ENCODE assay signal across 19 cellular contexts in genomic region chr18:48548921-48549320, GRCh38. TPM values are rescaled to one million over a fixed set of nuclear protein-coding genes. Genes with fewer than 3 reads are reported as not detected.
DNase-seq lines count a peak whose midpoint lies in the region; ATAC-seq and TF ChIP-seq lines count a peak whose summit lies in the region.
"Had no signal": no experiment of that assay in that cellular context is flagged by ENCODE, and none has a peak within 500 bp of the region (broad histone marks: within the 10 kb centered on the region; RNA-seq: fewer than 3 reads in every experiment).

No MANE protein-coding gene starts in this region.

- H3K9me3 ChIP-seq in heart right ventricle (no peaks in the 10 kb centered on the region), muscle layer of colon (ENCODE audit: low read length) (no peaks in the 10 kb centered on the region), transverse colon (no peaks in the 10 kb centered on the region)
- H3K9me3 ChIP-seq: MG63, pancreas had no signal

- H3K36me3 ChIP-seq in heart right ventricle (peaks cover 0 to 11% (median 0%) of the 10 kb centered on the region in 9 donors), muscle layer of colon (ENCODE audit: insufficient read depth, low read length) (no peaks in the 10 kb centered on the region), transverse colon (no peaks in the 10 kb centered on the region)
- H3K36me3 ChIP-seq: pancreas had no signal

- H3K36me3 Mint-ChIP-seq in MCF 10A (ENCODE audit: insufficient read depth, unreplicated experiment) = peaks cover 5% of the 10 kb centered on the region
- H3K36me3 Mint-ChIP-seq: activated naive CD8-positive, alpha-beta T cell treated with anti-CD3 and anti-CD28 coated beads, Interleukin-2, amount 10 ng/mL, durations not matched to agents 7 days and 5 days; CD8-positive, alpha-beta T cell; immature natural killer cell had no signal

- H3K4me3 Mint-ChIP-seq in MCF 10A (ENCODE audit: unreplicated experiment) = no peak overlapping the region
- H3K4me3 Mint-ChIP-seq: activated naive CD8-positive, alpha-beta T cell treated with anti-CD3 and anti-CD28 coated beads, Interleukin-2, amount 10 ng/mL, durations not matched to agents 7 days and 5 days; activated T-cell treated with anti-CD3 and anti-CD28 coated beads, Interleukin-2, amount 50 U/mL, for 24 hours; CD8-positive, alpha-beta T cell; endodermal cell; immature natural killer cell had no signal

- H3K9me3 Mint-ChIP-seq in MCF 10A (ENCODE audit: unreplicated experiment) = no peaks in the 10 kb centered on the region
- H3K9me3 Mint-ChIP-seq: activated naive CD8-positive, alpha-beta T cell treated with anti-CD3 and anti-CD28 coated beads, Interleukin-2, amount 10 ng/mL, durations not matched to agents 7 days and 5 days; activated T-cell treated with anti-CD3 and anti-CD28 coated beads, Interleukin-2, amount 50 U/mL, for 24 hours; CD8-positive, alpha-beta T cell; endodermal cell; immature natural killer cell had no signal

- BruUV-seq in MCF 10A (replicated peaks; lab: Mats Ljungman, UMichigan) = no TSS peak

- peak overlapping the region; percentile 95 for H3K27ac Mint-ChIP-seq in MCF 10A (ENCODE audit: low read depth, unreplicated experiment)
- H3K27ac Mint-ChIP-seq: activated naive CD8-positive, alpha-beta T cell treated with anti-CD3 and anti-CD28 coated beads, Interleukin-2, amount 10 ng/mL, durations not matched to agents 7 days and 5 days; activated T-cell treated with anti-CD3 and anti-CD28 coated beads, Interleukin-2, amount 50 U/mL, for 24 hours; CD8-positive, alpha-beta T cell; immature natural killer cell had no signal

- no peak overlapping the region for H3K9ac ChIP-seq in muscle layer of colon (ENCODE audit: low read length)

- in situ Hi-C loops in transverse colon (cut with MboI; ENCODE audit: low pct_ligation_motif_present in 1 of 4, low pct_unique_long_range_greater_than_20kb in 1 of 4, low sequenced_read_pairs in 3 of 4) = no loop called here

- 59 to 67% methylated on average over 4 of the region's 4 CpGs for WGBS in heart right ventricle, 2 donors
- WGBS in transverse colon (ENCODE audit: low coverage in 1 of 2), 2 donors = 79 to 100% methylated on average over 2 to 4 of the region's 4 CpGs

- H3K4me1 ChIP-seq in heart right ventricle (peaks cover 13 to 74% (median 57%) of the 10 kb centered on the region in 9 donors), muscle layer of colon (ENCODE audit: insufficient read depth, low read length) (peaks cover 52% of the 10 kb centered on the region), transverse colon (peaks cover 2 to 36% (median 24%) of the 10 kb centered on the region in 4 donors)

- H3K27ac ChIP-seq in heart right ventricle (peak overlapping the region in 9 of 10 donors; percentile 40 to 79 (median 63)), muscle layer of colon (ENCODE audit: low read depth, low read length) (peak overlapping the region; percentile 83), transverse colon (peak overlapping the region in 3 of 4 donors; percentile 68 to 83 (median 73))
- H3K27ac ChIP-seq: pancreas had no signal

- intact Hi-C loops in heart right ventricle (cut with DNase I) (loop anchor here in 4 of 10 donors (1.0 to 10.0 kb wide), 5 partner anchors 41 to 116 kb away; no protein-coding TSS in a partner anchor), Right ventricle myocardium superior (cut with DNase I) (no loop called here), MCF 10A (cut with micrococcal nuclease) (no loop called here), transverse colon (cut with DNase I; ENCODE audit: low total_unique reads) (no loop called here)

- no peaks in the 10 kb centered on the region for H3K27me3 ChIP-seq in heart right ventricle
- no peaks in the 10 kb centered on the region for H3K27me3 ChIP-seq in muscle layer of colon (ENCODE audit: control insufficient read depth in 1 of 2, insufficient read depth in 2 of 2, low read length in 2 of 2)
- no peaks in the 10 kb centered on the region for H3K27me3 ChIP-seq in transverse colon
- H3K27me3 ChIP-seq: MG63, pancreas had no signal

- no peak for DNase-seq in heart right ventricle
- DNase-seq in Right ventricle myocardium superior = no peak
- no peak for DNase-seq in MCF 10A (ENCODE audit: unreplicated experiment)
- no peak for DNase-seq in transverse colon
- DNase-seq in NCI-H748 treated with DMSO at 0.1 percent for 48 hours (lab: John Stamatoyannopoulos, UW) = no peak
- DNase-seq: 8988T; activated CD4-positive, alpha-beta T cell treated with anti-CD3 and anti-CD28 coated beads, Interleukin-2, amount 50 U/mL, for 4 hours; activated naive CD8-positive, alpha-beta T cell treated with anti-CD3 and anti-CD28 coated beads, Interleukin-2, amount 10 ng/mL, durations not matched to agents 7 days and 5 days; activated T-cell treated with anti-CD3 and anti-CD28 coated beads, Interleukin-2, amount 50 U/mL, for 24 hours; CD8-positive, alpha-beta T cell; immature natural killer cell; MG63; NCI-H1694; NCI-H510A had no signal

- no peak for ATAC-seq in heart right ventricle
- no peak for ATAC-seq in Right ventricle myocardium superior (ENCODE audit: poor library complexity)
- ATAC-seq in HG02763 (IDR thresholded peaks at IDR 0.05; ENCODE audit: unreplicated experiment) = no peak
- no peak for ATAC-seq in GM21360 (IDR thresholded peaks at IDR 0.05; ENCODE audit: unreplicated experiment)
- ATAC-seq: CD8-positive, alpha-beta T cell had no signal

- peaks cover 53% of the 10 kb centered on the region for H3K4me1 Mint-ChIP-seq in MCF 10A (ENCODE audit: insufficient read depth, unreplicated experiment)
- H3K4me1 Mint-ChIP-seq: immature natural killer cell had no signal

- CTCF ChIA-PET in MCF 10A (lab: Yijun Ruan, JAX) = interaction anchor here (0.7 to 1.5 kb wide), 2 partner anchors 9 to 73 kb away, joined by 3 to 4 read pairs; no protein-coding TSS in a partner anchor

- H3K4me3 ChIP-seq in heart right ventricle (no peak overlapping the region), muscle layer of colon (ENCODE audit: low read depth in 1 of 2, low read length in 2 of 2) (no peak overlapping the region), transverse colon (no peak overlapping the region)
- H3K4me3 ChIP-seq: MG63, pancreas had no signal

- H3K27me3 Mint-ChIP-seq in MCF 10A (ENCODE audit: insufficient read depth, unreplicated experiment) = no peaks in the 10 kb centered on the region

- no peak for TF ChIP-seq CTCF in heart right ventricle (IDR thresholded peaks at IDR 0.05)
- no peak for TF ChIP-seq CTCF in MCF 10A (IDR thresholded peaks at IDR 0.05; ENCODE audit: unreplicated experiment)
- no peak for TF ChIP-seq CTCF in transverse colon (IDR thresholded peaks at IDR 0.05)

- TF ChIP-seq POLR2A in transverse colon (IDR thresholded peaks at IDR 0.05) = no peak

- POLR2A ChIA-PET in MCF 10A (lab: Yijun Ruan, JAX) = interaction anchor here (0.6 to 1.9 kb wide), 5 partner anchors 10 to 627 kb away, joined by 3 to 10 read pairs (median 3); partner anchors contain the start of gene CTIF

- TF ChIP-seq EP300 in transverse colon (IDR thresholded peaks at IDR 0.05; ENCODE audit: low read depth) = no peak

RNA-seq across cellular contexts. Expression of gene CTIF, which starts 10.1 kb away (rescaled TPM):
- total RNA-seq in heart right ventricle (10 to 100 TPM; 44.5 to 68.9 (median 58.9) TPM), Right ventricle myocardium superior (54.5 TPM), MCF 10A (2022) (82.2 and 95.8 TPM in 2 replicates), transverse colon (10 to 100 TPM; 14.1 to 78.2 (median 18.4) TPM)
- 10 to 100 TPM; 49.7 to 74.1 TPM for polyA plus RNA-seq in heart right ventricle
